In genomic region chr9:36928670-36929349, GRCh38 we compare ENCODE assay signal across 8 cellular contexts.
A peak's percentile ranks its signal among the peaks of the same experiment; 100 is the strongest.
DNase-seq lines count a peak whose midpoint lies in the region; ATAC-seq, FAIRE-seq and TF ChIP-seq lines count a peak whose summit lies in the region.

No MANE protein-coding gene starts in this region.

- no TSS peak for BruUV-seq in IMR-90 (replicated peaks; lab: Mats Ljungman, UMichigan)

- no peak overlapping the region for H3K4me2 ChIP-seq in IMR-90 (ENCODE audit: low read depth, low read length)

- H3K4me1 ChIP-seq in IMR-90 (ENCODE audit: control insufficient read depth, insufficient read depth, low read length): no peaks in the 10 kb centered on the region

- TF ChIP-seq POLR2A in IMR-90 (IDR thresholded peaks at IDR 0.05; ENCODE audit: low read depth, low read length): no peak

- H3K14ac ChIP-seq in IMR-90 (replicated peaks; ENCODE audit: low read depth, low read length): no peak overlapping the region

- POLR2A ChIA-PET in IMR-90 (lab: Charles Lee; ENCODE audit: unreplicated experiment): no interaction called here

- H3K79me1 ChIP-seq in IMR-90 (ENCODE audit: low read depth in 1 of 2, low read length in 2 of 2): no peaks in the 10 kb centered on the region

- no peak overlapping the region for H2BK5ac ChIP-seq in IMR-90 (ENCODE audit: low read depth, low read length, poor library complexity, severe bottlenecking)

- CTCF ChIA-PET in IMR-90 (lab: Yijun Ruan, JAX): no interaction called here

- no peak overlapping the region for H3K27ac ChIP-seq in IMR-90 (ENCODE audit: insufficient read depth, low read length)

- H2AFZ ChIP-seq in IMR-90 (replicated peaks; ENCODE audit: low read length, poor library complexity): no peak overlapping the region

- H3K9ac ChIP-seq in IMR-90 (ENCODE audit: low read depth, low read length): no peak overlapping the region

- no peak overlapping the region for H3K56ac ChIP-seq in IMR-90 (ENCODE audit: extremely low read depth, insufficient read depth, low read length)

- no CpG with 5 or more reads among the region's 3 CpGs for WGBS in IMR-90 (ENCODE audit: extremely low coverage in 2 of 2, insufficient read length in 1 of 2), 2 experiments

- no peak overlapping the region for H4K5ac ChIP-seq in IMR-90 (ENCODE audit: low read depth, low read length)

- H3K18ac ChIP-seq in IMR-90 (ENCODE audit: low read depth, low read length): no peak overlapping the region

- H3K4me3 ChIP-seq in IMR-90 (ENCODE audit: insufficient read depth, low read depth, low read length) (no peak overlapping the region), choroid plexus epithelial cell (ENCODE audit: low read depth, low read length) (no peak overlapping the region)

- H4K8ac ChIP-seq in IMR-90 (ENCODE audit: low read depth in 2 of 2, low read length in 2 of 2): no peak overlapping the region

- H3K27me3 ChIP-seq in IMR-90 (ENCODE audit: control insufficient read depth, insufficient read depth, low read length): peaks cover 12% of the 10 kb centered on the region

- no peak for FAIRE-seq in frontal cortex (lab: Jason Lieb, UNC)

- no peak for TF ChIP-seq RAD21 in IMR-90 (IDR thresholded peaks at IDR 0.05; ENCODE audit: low read length)

- H2BK20ac ChIP-seq in IMR-90 (ENCODE audit: low read depth, low read length): no peak overlapping the region

- ATAC-seq in GM19397 (IDR thresholded peaks at IDR 0.05; ENCODE audit: unreplicated experiment) (peak; percentile 53), IMR-90 (ENCODE audit: low read depth) (no peak), GM19328 (IDR thresholded peaks at IDR 0.05; ENCODE audit: unreplicated experiment) (no peak), HG03521 (IDR thresholded peaks at IDR 0.05; ENCODE audit: unreplicated experiment) (no peak)

- dilution Hi-C loops in IMR-90 (cut with HindIII; ENCODE audit: low sequenced_read_pairs, unreplicated experiment): no loop called here

- intact Hi-C loops in IMR-90 (cut with micrococcal nuclease): no loop called here

- in situ Hi-C loops in IMR-90 (cut with MboI; ENCODE audit: low sequenced_read_pairs): no loop called here

- no peaks in the 10 kb centered on the region for H3K36me3 ChIP-seq in IMR-90 (ENCODE audit: control insufficient read depth, insufficient read depth, low read length)

- no peak overlapping the region for H2BK120ac ChIP-seq in IMR-90 (ENCODE audit: low read depth, low read length)

- no peak overlapping the region for H3K23ac ChIP-seq in IMR-90 (ENCODE audit: low read depth, low read length)

- H3K9me3 ChIP-seq in IMR-90 (ENCODE audit: control insufficient read depth, insufficient read depth, low read length): no peaks in the 10 kb centered on the region

- no peak overlapping the region for H2AK9ac ChIP-seq in IMR-90 (replicated peaks; ENCODE audit: low read depth, low read length, poor library complexity)

- no peak overlapping the region for H2AK5ac ChIP-seq in IMR-90 (ENCODE audit: low read depth, low read length)

- no peak overlapping the region for H4K91ac ChIP-seq in IMR-90 (ENCODE audit: insufficient read depth, low read depth, low read length)

- DNase-seq in AG08396 (ENCODE audit: low spot score) (peak; percentile 66), IMR-90 (peak; percentile 25), choroid plexus epithelial cell (ENCODE audit: low read depth) (peak; percentile 82), frontal cortex (ENCODE audit: low spot score in 2 of 2) (no peak)
- no peak for DNase-seq in activated effector memory CD4-positive, alpha-beta T cell treated with anti-CD3 and anti-CD28 coated beads, Interleukin-2, amount 50 U/mL, for 16 hours

- H3K4ac ChIP-seq in IMR-90 (ENCODE audit: low read depth, low read length): no peak overlapping the region

- no peak overlapping the region for H2BK15ac ChIP-seq in IMR-90 (ENCODE audit: low read depth, low read length)

- H4K20me1 ChIP-seq in IMR-90 (ENCODE audit: insufficient read depth, low read length): no peaks in the 10 kb centered on the region

- TF ChIP-seq CTCF in IMR-90 (conservative IDR thresholded peaks at IDR 0.05; ENCODE audit: low read depth, low read length): no peak
- no peak for TF ChIP-seq CTCF in choroid plexus epithelial cell (conservative IDR thresholded peaks at IDR 0.05; ENCODE audit: low read depth, low read length)

- no peaks in the 10 kb centered on the region for H3K9me1 ChIP-seq in IMR-90 (ENCODE audit: insufficient read depth, low read length)

TF ChIP-seq in IMR-90, 13 proteins besides CTCF, POLR2A, EP300 and RAD21:
- TF ChIP-seq CEBPB (IDR thresholded peaks at IDR 0.05; ENCODE audit: low read depth, low read length) (no peak), NFE2L2 (IDR thresholded peaks at IDR 0.05; ENCODE audit: low read depth, low read length) (no peak), MAFK (IDR thresholded peaks at IDR 0.05; ENCODE audit: low read depth, low read length) (no peak), RFX5 (IDR thresholded peaks at IDR 0.05; ENCODE audit: low read depth, low read length) (no peak), SMC3 (IDR thresholded peaks at IDR 0.05; ENCODE audit: low read depth, low read length) (no peak), BHLHE40 (IDR thresholded peaks at IDR 0.05; ENCODE audit: low read depth, low read length) (no peak), MAZ (IDR thresholded peaks at IDR 0.05; ENCODE audit: borderline replicate concordance, low read depth, low read length) (no peak), CHD1 (IDR thresholded peaks at IDR 0.05; ENCODE audit: low read depth, low read length) (no peak), USF2 (IDR thresholded peaks at IDR 0.05; ENCODE audit: low read depth, low read length) (no peak), MXI1 (IDR thresholded peaks at IDR 0.05; ENCODE audit: borderline replicate concordance, low read depth, low read length) (no peak)

Comparison
In these comparisons a context has a peak if more than half of its experiments do, and no peak if none do; other contexts are left out.
1. DNase-seq: peak in AG08396 (single experiment), IMR-90 (single experiment) and choroid plexus epithelial cell (single experiment); none in activated effector memory CD4-positive, alpha-beta T cell treated with anti-CD3 and anti-CD28 coated beads, Interleukin-2, amount 50 U/mL, for 16 hours (single experiment) and frontal cortex (0 of 2).